ENCODE assay signal across 1 cellular context in the genomic region with DNA sequence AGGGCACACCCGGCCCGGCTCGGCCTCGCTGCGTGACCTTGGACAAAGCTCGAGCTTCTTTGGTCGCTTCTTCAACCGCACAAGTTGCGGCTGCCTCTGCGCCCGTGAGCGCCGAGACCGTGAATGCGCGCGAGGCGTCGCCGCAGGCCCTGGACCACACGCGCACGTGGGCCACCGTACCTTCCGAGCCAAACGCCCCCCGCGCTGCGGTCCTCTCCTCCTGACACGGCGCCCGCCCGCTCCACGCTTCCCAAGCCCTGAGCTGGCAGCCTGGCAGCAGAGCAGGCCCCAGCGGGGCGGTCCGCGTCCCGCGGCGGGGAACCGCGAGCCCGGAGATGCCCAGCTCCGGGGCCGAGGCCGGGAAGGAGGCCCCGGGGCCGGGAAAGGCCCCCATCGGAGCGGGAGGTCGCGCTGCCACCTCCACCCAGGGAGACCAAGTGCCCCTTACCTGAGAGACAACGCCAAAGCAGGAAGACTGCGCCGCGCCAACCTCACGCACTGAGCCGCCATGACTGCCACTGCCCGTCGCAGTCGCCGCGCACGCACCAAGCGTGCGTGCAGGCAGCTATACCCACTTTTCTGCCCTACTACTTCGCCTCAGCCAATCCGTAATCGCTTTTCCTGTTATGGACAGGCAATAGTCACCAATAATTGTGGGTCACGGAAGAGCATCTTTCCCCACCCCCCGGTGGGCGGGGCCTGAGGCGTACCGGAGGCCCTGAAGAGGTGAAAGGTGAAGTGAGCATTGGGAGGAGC.
TF ChIP-seq lines count a peak whose summit lies in the region.

A gene (minus strand): TSS at position 542 of the 756 bp plus-strand sequence. CDS start 32 bp downstream, at position 510.

TF ChIP-seq in K562, 482 proteins besides CTCF, POLR2A, EP300 and RAD21 (continued from another document):
- TF ChIP-seq, protein P1, sequence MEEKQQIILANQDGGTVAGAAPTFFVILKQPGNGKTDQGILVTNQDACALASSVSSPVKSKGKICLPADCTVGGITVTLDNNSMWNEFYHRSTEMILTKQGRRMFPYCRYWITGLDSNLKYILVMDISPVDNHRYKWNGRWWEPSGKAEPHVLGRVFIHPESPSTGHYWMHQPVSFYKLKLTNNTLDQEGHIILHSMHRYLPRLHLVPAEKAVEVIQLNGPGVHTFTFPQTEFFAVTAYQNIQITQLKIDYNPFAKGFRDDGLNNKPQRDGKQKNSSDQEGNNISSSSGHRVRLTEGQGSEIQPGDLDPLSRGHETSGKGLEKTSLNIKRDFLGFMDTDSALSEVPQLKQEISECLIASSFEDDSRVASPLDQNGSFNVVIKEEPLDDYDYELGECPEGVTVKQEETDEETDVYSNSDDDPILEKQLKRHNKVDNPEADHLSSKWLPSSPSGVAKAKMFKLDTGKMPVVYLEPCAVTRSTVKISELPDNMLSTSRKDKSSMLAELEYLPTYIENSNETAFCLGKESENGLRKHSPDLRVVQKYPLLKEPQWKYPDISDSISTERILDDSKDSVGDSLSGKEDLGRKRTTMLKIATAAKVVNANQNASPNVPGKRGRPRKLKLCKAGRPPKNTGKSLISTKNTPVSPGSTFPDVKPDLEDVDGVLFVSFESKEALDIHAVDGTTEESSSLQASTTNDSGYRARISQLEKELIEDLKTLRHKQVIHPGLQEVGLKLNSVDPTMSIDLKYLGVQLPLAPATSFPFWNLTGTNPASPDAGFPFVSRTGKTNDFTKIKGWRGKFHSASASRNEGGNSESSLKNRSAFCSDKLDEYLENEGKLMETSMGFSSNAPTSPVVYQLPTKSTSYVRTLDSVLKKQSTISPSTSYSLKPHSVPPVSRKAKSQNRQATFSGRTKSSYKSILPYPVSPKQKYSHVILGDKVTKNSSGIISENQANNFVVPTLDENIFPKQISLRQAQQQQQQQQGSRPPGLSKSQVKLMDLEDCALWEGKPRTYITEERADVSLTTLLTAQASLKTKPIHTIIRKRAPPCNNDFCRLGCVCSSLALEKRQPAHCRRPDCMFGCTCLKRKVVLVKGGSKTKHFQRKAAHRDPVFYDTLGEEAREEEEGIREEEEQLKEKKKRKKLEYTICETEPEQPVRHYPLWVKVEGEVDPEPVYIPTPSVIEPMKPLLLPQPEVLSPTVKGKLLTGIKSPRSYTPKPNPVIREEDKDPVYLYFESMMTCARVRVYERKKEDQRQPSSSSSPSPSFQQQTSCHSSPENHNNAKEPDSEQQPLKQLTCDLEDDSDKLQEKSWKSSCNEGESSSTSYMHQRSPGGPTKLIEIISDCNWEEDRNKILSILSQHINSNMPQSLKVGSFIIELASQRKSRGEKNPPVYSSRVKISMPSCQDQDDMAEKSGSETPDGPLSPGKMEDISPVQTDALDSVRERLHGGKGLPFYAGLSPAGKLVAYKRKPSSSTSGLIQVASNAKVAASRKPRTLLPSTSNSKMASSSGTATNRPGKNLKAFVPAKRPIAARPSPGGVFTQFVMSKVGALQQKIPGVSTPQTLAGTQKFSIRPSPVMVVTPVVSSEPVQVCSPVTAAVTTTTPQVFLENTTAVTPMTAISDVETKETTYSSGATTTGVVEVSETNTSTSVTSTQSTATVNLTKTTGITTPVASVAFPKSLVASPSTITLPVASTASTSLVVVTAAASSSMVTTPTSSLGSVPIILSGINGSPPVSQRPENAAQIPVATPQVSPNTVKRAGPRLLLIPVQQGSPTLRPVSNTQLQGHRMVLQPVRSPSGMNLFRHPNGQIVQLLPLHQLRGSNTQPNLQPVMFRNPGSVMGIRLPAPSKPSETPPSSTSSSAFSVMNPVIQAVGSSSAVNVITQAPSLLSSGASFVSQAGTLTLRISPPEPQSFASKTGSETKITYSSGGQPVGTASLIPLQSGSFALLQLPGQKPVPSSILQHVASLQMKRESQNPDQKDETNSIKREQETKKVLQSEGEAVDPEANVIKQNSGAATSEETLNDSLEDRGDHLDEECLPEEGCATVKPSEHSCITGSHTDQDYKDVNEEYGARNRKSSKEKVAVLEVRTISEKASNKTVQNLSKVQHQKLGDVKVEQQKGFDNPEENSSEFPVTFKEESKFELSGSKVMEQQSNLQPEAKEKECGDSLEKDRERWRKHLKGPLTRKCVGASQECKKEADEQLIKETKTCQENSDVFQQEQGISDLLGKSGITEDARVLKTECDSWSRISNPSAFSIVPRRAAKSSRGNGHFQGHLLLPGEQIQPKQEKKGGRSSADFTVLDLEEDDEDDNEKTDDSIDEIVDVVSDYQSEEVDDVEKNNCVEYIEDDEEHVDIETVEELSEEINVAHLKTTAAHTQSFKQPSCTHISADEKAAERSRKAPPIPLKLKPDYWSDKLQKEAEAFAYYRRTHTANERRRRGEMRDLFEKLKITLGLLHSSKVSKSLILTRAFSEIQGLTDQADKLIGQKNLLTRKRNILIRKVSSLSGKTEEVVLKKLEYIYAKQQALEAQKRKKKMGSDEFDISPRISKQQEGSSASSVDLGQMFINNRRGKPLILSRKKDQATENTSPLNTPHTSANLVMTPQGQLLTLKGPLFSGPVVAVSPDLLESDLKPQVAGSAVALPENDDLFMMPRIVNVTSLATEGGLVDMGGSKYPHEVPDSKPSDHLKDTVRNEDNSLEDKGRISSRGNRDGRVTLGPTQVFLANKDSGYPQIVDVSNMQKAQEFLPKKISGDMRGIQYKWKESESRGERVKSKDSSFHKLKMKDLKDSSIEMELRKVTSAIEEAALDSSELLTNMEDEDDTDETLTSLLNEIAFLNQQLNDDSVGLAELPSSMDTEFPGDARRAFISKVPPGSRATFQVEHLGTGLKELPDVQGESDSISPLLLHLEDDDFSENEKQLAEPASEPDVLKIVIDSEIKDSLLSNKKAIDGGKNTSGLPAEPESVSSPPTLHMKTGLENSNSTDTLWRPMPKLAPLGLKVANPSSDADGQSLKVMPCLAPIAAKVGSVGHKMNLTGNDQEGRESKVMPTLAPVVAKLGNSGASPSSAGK (IDR thresholded peaks at IDR 0.05) = peak; percentile 92
- TF ChIP-seq ETV5 (CRISPR knock-in tag; IDR thresholded peaks at IDR 0.05; ENCODE audit: low read depth) (0 out of 2 replicates have a peak, but pooled peaks have one; percentile 15), MAFK (IDR thresholded peaks at IDR 0.05; ENCODE audit: low read length) (no peak), ADNP (tag; IDR thresholded peaks at IDR 0.05) (no peak), BMI1 (IDR thresholded peaks at IDR 0.05; ENCODE audit: low read length) (no peak), TEAD1 (CRISPR knock-in tag; IDR thresholded peaks at IDR 0.05) (peak in 1 of 2 experiments; percentile 64; a peak in 2 of 4 replicates), POLR3A (IDR thresholded peaks at IDR 0.05; ENCODE audit: borderline replicate concordance, extremely low read depth, insufficient read depth, insufficient read length) (no peak), BRD4 (IDR thresholded peaks at IDR 0.05) (0 out of 2 replicates have a peak, but pooled peaks have one; percentile 41), SETDB1 (IDR thresholded peaks at IDR 0.05; ENCODE audit: low read length) (no peak)
- TF ChIP-seq, protein P2, sequence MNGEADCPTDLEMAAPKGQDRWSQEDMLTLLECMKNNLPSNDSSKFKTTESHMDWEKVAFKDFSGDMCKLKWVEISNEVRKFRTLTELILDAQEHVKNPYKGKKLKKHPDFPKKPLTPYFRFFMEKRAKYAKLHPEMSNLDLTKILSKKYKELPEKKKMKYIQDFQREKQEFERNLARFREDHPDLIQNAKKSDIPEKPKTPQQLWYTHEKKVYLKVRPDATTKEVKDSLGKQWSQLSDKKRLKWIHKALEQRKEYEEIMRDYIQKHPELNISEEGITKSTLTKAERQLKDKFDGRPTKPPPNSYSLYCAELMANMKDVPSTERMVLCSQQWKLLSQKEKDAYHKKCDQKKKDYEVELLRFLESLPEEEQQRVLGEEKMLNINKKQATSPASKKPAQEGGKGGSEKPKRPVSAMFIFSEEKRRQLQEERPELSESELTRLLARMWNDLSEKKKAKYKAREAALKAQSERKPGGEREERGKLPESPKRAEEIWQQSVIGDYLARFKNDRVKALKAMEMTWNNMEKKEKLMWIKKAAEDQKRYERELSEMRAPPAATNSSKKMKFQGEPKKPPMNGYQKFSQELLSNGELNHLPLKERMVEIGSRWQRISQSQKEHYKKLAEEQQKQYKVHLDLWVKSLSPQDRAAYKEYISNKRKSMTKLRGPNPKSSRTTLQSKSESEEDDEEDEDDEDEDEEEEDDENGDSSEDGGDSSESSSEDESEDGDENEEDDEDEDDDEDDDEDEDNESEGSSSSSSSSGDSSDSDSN (IDR thresholded peaks at IDR 0.05; ENCODE audit: borderline replicate concordance in 1 of 2, low read depth in 2 of 2, low read length in 2 of 2) = 0 out of 4 replicates have a peak, but pooled peaks of 1 of the 2 experiments have one; percentile 26
- TF ChIP-seq, protein P3, sequence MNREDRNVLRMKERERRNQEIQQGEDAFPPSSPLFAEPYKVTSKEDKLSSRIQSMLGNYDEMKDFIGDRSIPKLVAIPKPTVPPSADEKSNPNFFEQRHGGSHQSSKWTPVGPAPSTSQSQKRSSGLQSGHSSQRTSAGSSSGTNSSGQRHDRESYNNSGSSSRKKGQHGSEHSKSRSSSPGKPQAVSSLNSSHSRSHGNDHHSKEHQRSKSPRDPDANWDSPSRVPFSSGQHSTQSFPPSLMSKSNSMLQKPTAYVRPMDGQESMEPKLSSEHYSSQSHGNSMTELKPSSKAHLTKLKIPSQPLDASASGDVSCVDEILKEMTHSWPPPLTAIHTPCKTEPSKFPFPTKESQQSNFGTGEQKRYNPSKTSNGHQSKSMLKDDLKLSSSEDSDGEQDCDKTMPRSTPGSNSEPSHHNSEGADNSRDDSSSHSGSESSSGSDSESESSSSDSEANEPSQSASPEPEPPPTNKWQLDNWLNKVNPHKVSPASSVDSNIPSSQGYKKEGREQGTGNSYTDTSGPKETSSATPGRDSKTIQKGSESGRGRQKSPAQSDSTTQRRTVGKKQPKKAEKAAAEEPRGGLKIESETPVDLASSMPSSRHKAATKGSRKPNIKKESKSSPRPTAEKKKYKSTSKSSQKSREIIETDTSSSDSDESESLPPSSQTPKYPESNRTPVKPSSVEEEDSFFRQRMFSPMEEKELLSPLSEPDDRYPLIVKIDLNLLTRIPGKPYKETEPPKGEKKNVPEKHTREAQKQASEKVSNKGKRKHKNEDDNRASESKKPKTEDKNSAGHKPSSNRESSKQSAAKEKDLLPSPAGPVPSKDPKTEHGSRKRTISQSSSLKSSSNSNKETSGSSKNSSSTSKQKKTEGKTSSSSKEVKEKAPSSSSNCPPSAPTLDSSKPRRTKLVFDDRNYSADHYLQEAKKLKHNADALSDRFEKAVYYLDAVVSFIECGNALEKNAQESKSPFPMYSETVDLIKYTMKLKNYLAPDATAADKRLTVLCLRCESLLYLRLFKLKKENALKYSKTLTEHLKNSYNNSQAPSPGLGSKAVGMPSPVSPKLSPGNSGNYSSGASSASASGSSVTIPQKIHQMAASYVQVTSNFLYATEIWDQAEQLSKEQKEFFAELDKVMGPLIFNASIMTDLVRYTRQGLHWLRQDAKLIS (CRISPR knock-in tag; IDR thresholded peaks at IDR 0.05) = peak; percentile 79
- TF ChIP-seq, protein P4, sequence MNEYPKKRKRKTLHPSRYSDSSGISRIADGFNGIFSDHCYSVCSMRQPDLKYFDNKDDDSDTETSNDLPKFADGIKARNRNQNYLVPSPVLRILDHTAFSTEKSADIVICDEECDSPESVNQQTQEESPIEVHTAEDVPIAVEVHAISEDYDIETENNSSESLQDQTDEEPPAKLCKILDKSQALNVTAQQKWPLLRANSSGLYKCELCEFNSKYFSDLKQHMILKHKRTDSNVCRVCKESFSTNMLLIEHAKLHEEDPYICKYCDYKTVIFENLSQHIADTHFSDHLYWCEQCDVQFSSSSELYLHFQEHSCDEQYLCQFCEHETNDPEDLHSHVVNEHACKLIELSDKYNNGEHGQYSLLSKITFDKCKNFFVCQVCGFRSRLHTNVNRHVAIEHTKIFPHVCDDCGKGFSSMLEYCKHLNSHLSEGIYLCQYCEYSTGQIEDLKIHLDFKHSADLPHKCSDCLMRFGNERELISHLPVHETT (CRISPR knock-in tag; conservative IDR thresholded peaks at IDR 0.05 in 1 of 2, IDR thresholded peaks at IDR 0.05 in 1 of 2) = no peak
TF ChIP-seq in K562: peak in this region for 130.
